Comparison of ENCODE assay signal across 13 cellular contexts in genomic region chr6:67133973-67134372, GRCh38.
DNase-seq lines count a peak whose midpoint lies in the region; ATAC-seq, FAIRE-seq and TF ChIP-seq lines count a peak whose summit lies in the region.
"Had no signal": no experiment of that assay in that cellular context is flagged by ENCODE, and none has a peak within 500 bp of the region (broad histone marks: within the 10 kb centered on the region; RNA-seq: fewer than 3 reads in every experiment).

No MANE protein-coding gene starts in this region.

- no peak overlapping the region for H3K9ac ChIP-seq in HepG2 (ENCODE audit: insufficient read depth, low read depth, low read length)
- H3K9ac ChIP-seq: BLaER1 had no signal

- intact Hi-C loops in HepG2 (cut with micrococcal nuclease; ENCODE audit: unreplicated experiment) (no loop called here), right lobe of liver (cut with DNase I) (no loop called here), dorsolateral prefrontal cortex (cut with DNase I) (loop anchor here in 1 of 2 donors (10.0 kb wide), 1 partner anchor 1501 kb away; the partner anchor contains the start of gene ADGRB3)

- peaks cover 8% of the 10 kb centered on the region for H3K9me3 Mint-ChIP-seq in WTC11
- no peaks in the 10 kb centered on the region for H3K9me3 Mint-ChIP-seq in stimulated activated memory B cell treated with anti-CD40 and anti-IgM and Interleukin-4, amounts not matched to agents 10 μg/mL and 1 μg/mL and 100 μg/mL, for 72 hours

- H3K36me3 ChIP-seq in HepG2 (replicated peaks in 1 of 2; ENCODE audit: control insufficient read depth in 1 of 2, insufficient read depth in 2 of 2, low read length in 2 of 2), result no peaks in the 10 kb centered on the region
- no peaks in the 10 kb centered on the region for H3K36me3 ChIP-seq in right lobe of liver
- H3K36me3 ChIP-seq: BLaER1 had no signal

- H3K27me3 Mint-ChIP-seq in WTC11 (ENCODE audit: low read depth), result no peaks in the 10 kb centered on the region
- H3K27me3 Mint-ChIP-seq in stimulated activated memory B cell treated with anti-CD40 and anti-IgM and Interleukin-4, amounts not matched to agents 10 μg/mL and 1 μg/mL and 100 μg/mL, for 72 hours, result no peaks in the 10 kb centered on the region
- H3K27me3 Mint-ChIP-seq: CD4-positive, CD25-positive, alpha-beta regulatory T cell had no signal

- no peaks in the 10 kb centered on the region for H3K4me1 ChIP-seq in HepG2 (ENCODE audit: insufficient read depth, low read length)
- H3K4me1 ChIP-seq in right lobe of liver, result no peaks in the 10 kb centered on the region
- H3K4me1 ChIP-seq: BLaER1 had no signal

- no peak overlapping the region for H3K4me3 Mint-ChIP-seq in WTC11
- no peak overlapping the region for H3K4me3 Mint-ChIP-seq in stimulated activated memory B cell treated with anti-CD40 and anti-IgM and Interleukin-4, amounts not matched to agents 10 μg/mL and 1 μg/mL and 100 μg/mL, for 72 hours
- H3K4me3 Mint-ChIP-seq: CD4-positive, CD25-positive, alpha-beta regulatory T cell had no signal

- FAIRE-seq in HepG2 (lab: Jason Lieb, UNC), result no peak
- FAIRE-seq: H54 had no signal

- in situ Hi-C loops in HepG2 (cut with HindIII; ENCODE audit: extremely low pct_ligation_motif_present, low pct_unique_long_range_greater_than_20kb), result no loop called here

- no peaks in the 10 kb centered on the region; the same call in 1 of the 2 replicates for H3K36me3 Mint-ChIP-seq in WTC11
- H3K36me3 Mint-ChIP-seq in stimulated activated memory B cell treated with anti-CD40 and anti-IgM and Interleukin-4, amounts not matched to agents 10 μg/mL and 1 μg/mL and 100 μg/mL, for 72 hours, result no peaks in the 10 kb centered on the region
- H3K36me3 Mint-ChIP-seq: CD4-positive, CD25-positive, alpha-beta regulatory T cell had no signal

- POLR2A ChIA-PET in HepG2 (lab: Yijun Ruan, JAX), result no interaction called here
- POLR2A ChIA-PET in WTC11 (lab: Charles Lee), result no interaction called here

- H3K79me2 ChIP-seq in HepG2 (ENCODE audit: insufficient read depth, low read length), result no peaks in the 10 kb centered on the region

- no peak for TF ChIP-seq POLR2A in HepG2 (IDR thresholded peaks at IDR 0.05; ENCODE audit: insufficient read depth in 1 of 2, low read depth in 2 of 2, low read length in 2 of 2)
- TF ChIP-seq POLR2A in right lobe of liver (IDR thresholded peaks at IDR 0.05), result no peak

- no peak for TF ChIP-seq CTCF in HepG2 (CRISPR knock-in tag; IDR thresholded peaks at IDR 0.05)
- TF ChIP-seq CTCF in right lobe of liver (IDR thresholded peaks at IDR 0.05), result no peak
- no peak for TF ChIP-seq CTCF in WTC11 (IDR thresholded peaks at IDR 0.05)
- no peak for TF ChIP-seq CTCF in dorsolateral prefrontal cortex (IDR thresholded peaks at IDR 0.05 in 54 of 56, conservative IDR thresholded peaks at IDR 0.05 in 2 of 56; ENCODE audit: low read depth in 1 of 56, partially characterized antibody in 56 of 56)

- H3K9me3 ChIP-seq in HepG2 (ENCODE audit: low read length) (no peaks in the 10 kb centered on the region), right lobe of liver (no peaks in the 10 kb centered on the region)
- H3K9me3 ChIP-seq: BLaER1 had no signal

- DNase-seq in HepG2 (ENCODE audit: low spot score) (peak; percentile 6), right lobe of liver (no peak), WTC11 (ENCODE audit: low spot score) (no peak), iPS-NIHi11 (ENCODE audit: low spot score) (peak; percentile 8), DMS114 treated with DMSO at 0.1 percent for 48 hours (lab: John Stamatoyannopoulos, UW; ENCODE audit: unreplicated experiment) (no peak), kidney tubule cell (ENCODE audit: low spot score) (no peak), dorsolateral prefrontal cortex (no peak)
- DNase-seq: AML-193; CD4-positive, CD25-positive, alpha-beta regulatory T cell had no signal

- H3K27ac Mint-ChIP-seq in WTC11, result no peak overlapping the region
- H3K27ac Mint-ChIP-seq in stimulated activated memory B cell treated with anti-CD40 and anti-IgM and Interleukin-4, amounts not matched to agents 10 μg/mL and 1 μg/mL and 100 μg/mL, for 72 hours, result no peak overlapping the region
- H3K27ac Mint-ChIP-seq: CD4-positive, CD25-positive, alpha-beta regulatory T cell had no signal

- BruUV-seq in HepG2 (replicated peaks; lab: Mats Ljungman, UMichigan), result no TSS peak

- no peak for TF ChIP-seq RAD21 in HepG2 (CRISPR knock-in tag; IDR thresholded peaks at IDR 0.05)

- H3K4me2 ChIP-seq in HepG2 (ENCODE audit: low read depth, low read length), result no peak overlapping the region
- H3K4me2 ChIP-seq: BLaER1 had no signal

- H2AFZ ChIP-seq in HepG2 (ENCODE audit: low read length), result peak overlapping the region; percentile 8

- 8% methylated on average over 5 of the region's 5 CpGs for WGBS in HepG2 (ENCODE audit: low lambda C conversion rate)
- WGBS in right lobe of liver (ENCODE audit: insufficient coverage, low coverage, low lambda C conversion rate, missing lambda C conversion rate), result 59% methylated on average over 5 of the region's 5 CpGs

- no peaks in the 10 kb centered on the region for H4K20me1 ChIP-seq in HepG2 (ENCODE audit: insufficient read depth, low read length)
- H4K20me1 ChIP-seq: BLaER1 had no signal

- H3K27me3 ChIP-seq in HepG2 (ENCODE audit: control insufficient read depth in 1 of 2, insufficient read depth in 2 of 2, low read length in 2 of 2), result no peaks in the 10 kb centered on the region
- H3K27me3 ChIP-seq in right lobe of liver, result no peaks in the 10 kb centered on the region
- no peaks in the 10 kb centered on the region for H3K27me3 ChIP-seq in dorsolateral prefrontal cortex
- H3K27me3 ChIP-seq: BLaER1 had no signal

- CTCF ChIA-PET in HepG2 (lab: Yijun Ruan, JAX; ENCODE audit: low intra/inter-chr PET ratio, low total read pairs), result no interaction called here
- CTCF ChIA-PET in WTC11 (lab: Charles Lee), result interaction anchor here (0.5 kb wide), 1 partner anchor 70 kb away, joined by 5 read pairs; no protein-coding TSS in a partner anchor

- TF ChIP-seq EP300 in HepG2 (IDR thresholded peaks at IDR 0.05; ENCODE audit: low read depth in 2 of 2, low read length in 2 of 2), result no peak
- TF ChIP-seq EP300 in HepG2 (CRISPR knock-in tag; IDR thresholded peaks at IDR 0.05; ENCODE audit: borderline replicate concordance), result no peak

- H3K27ac ChIP-seq in HepG2 (ENCODE audit: extremely low read length, insufficient read depth, low read length), result no peak overlapping the region
- no peak overlapping the region for H3K27ac ChIP-seq in right lobe of liver
- no peak overlapping the region for H3K27ac ChIP-seq in dorsolateral prefrontal cortex
- H3K27ac ChIP-seq: 22Rv1, BLaER1 had no signal

- H3K4me3 ChIP-seq in HepG2 (replicated peaks in 1 of 3; ENCODE audit: insufficient read depth in 1 of 3, low read depth in 2 of 3, low read length in 3 of 3), result no peak overlapping the region
- H3K4me3 ChIP-seq in right lobe of liver, result no peak overlapping the region
- H3K4me3 ChIP-seq in dorsolateral prefrontal cortex, result no peak overlapping the region
- H3K4me3 ChIP-seq: BLaER1 had no signal

- peak; percentile 87 for ATAC-seq in HepG2
- no peak for ATAC-seq in right lobe of liver
- peak; percentile 58 for ATAC-seq in WTC11
- peak; percentile 12 for ATAC-seq in stimulated activated memory B cell treated with anti-CD40 and anti-IgM and Interleukin-4, amounts not matched to agents 10 μg/mL and 1 μg/mL and 100 μg/mL, for 72 hours

- H3K4me1 Mint-ChIP-seq in WTC11, result peaks cover 3% of the 10 kb centered on the region; the same call in 1 of the 2 replicates
- no peaks in the 10 kb centered on the region for H3K4me1 Mint-ChIP-seq in stimulated activated memory B cell treated with anti-CD40 and anti-IgM and Interleukin-4, amounts not matched to agents 10 μg/mL and 1 μg/mL and 100 μg/mL, for 72 hours
- H3K4me1 Mint-ChIP-seq: CD4-positive, CD25-positive, alpha-beta regulatory T cell had no signal

TF ChIP-seq in HepG2, 621 proteins besides CTCF, POLR2A, EP300 and RAD21 (continues in another document):
- TF ChIP-seq KAT8 (CRISPR knock-in tag; IDR thresholded peaks at IDR 0.05) (no peak), ZSCAN22 (CRISPR knock-in tag; IDR thresholded peaks at IDR 0.05) (no peak), ZIK1 (CRISPR knock-in tag; IDR thresholded peaks at IDR 0.05; ENCODE audit: borderline replicate concordance, low read depth) (no peak), CREB1 (IDR thresholded peaks at IDR 0.05) (no peak), CREB1 (CRISPR knock-in tag; IDR thresholded peaks at IDR 0.05) (no peak), DBP (CRISPR knock-in tag; IDR thresholded peaks at IDR 0.05; ENCODE audit: not compliant biosample characterization) (no peak), REXO4 (CRISPR knock-in tag; IDR thresholded peaks at IDR 0.05; ENCODE audit: borderline replicate concordance) (no peak), KDM4B (CRISPR knock-in tag; IDR thresholded peaks at IDR 0.05) (no peak), TAF1 (CRISPR knock-in tag; IDR thresholded peaks at IDR 0.05) (no peak)

TF ChIP-seq in WTC11, 78 proteins besides CTCF, POLR2A, EP300 and RAD21 (continues in another document):
- TF ChIP-seq PRDM15 (CRISPR knock-in tag; IDR thresholded peaks at IDR 0.05), result no peak
- no peak for TF ChIP-seq PRRX2 (CRISPR knock-in tag; IDR thresholded peaks at IDR 0.05)

Comparison
In these comparisons a context has a peak if more than half of its experiments do, and no peak if none do; other contexts are left out.
1. ATAC-seq: peak in HepG2 (single experiment), WTC11 (single experiment) and stimulated activated memory B cell treated with anti-CD40 and anti-IgM and Interleukin-4, amounts not matched to agents 10 μg/mL and 1 μg/mL and 100 μg/mL, for 72 hours (single experiment); none in right lobe of liver (0 of 4).
2. DNase-seq: peak in HepG2 (single experiment) and iPS-NIHi11 (single experiment); none in right lobe of liver (0 of 3), WTC11 (single experiment), DMS114 treated with DMSO at 0.1 percent for 48 hours (single experiment), kidney tubule cell (single experiment) and dorsolateral prefrontal cortex (0 of 10).